ENCODE assay signal across 8 cellular contexts in the genomic region with DNA sequence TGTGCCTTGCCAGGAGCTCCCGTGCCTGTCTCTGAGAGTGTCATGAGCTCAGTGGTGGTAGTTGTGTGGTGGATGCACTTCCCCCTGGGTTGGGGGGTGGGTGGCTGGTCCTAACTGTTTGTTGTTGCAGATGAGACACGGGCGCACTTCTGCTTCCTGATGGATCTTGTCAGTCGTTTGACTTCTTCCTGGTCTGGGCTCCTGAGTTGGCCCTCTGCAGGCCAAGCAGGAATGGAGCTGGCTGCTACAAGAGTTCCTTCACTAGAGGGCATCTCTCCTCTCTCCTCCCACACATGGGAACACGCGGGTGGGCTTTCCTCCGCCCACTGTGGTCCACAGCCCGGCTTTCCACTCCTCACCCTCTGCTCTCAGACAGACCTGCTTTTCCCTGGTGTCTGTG.
A peak's percentile ranks its signal among the peaks of the same experiment; 100 is the strongest.
DNase-seq lines count a peak whose midpoint lies in the region; ATAC-seq and TF ChIP-seq lines count a peak whose summit lies in the region.

No MANE protein-coding gene starts in this region.

- H3K79me2 ChIP-seq in GM23338 (replicated peaks; ENCODE audit: insufficient read depth): no peaks in the 10 kb centered on the region

- H3K4me1 Mint-ChIP-seq in GM23338: peaks cover 22% of the 10 kb centered on the region
- peaks cover 9% of the 10 kb centered on the region for H3K4me1 Mint-ChIP-seq in glutamatergic neuron (ENCODE audit: low read depth, unreplicated experiment)
- H3K4me1 Mint-ChIP-seq in activated CD4-positive, alpha-beta memory T cell treated with anti-CD3 and anti-CD28 coated beads for 36 hours (ENCODE audit: low read depth): peaks cover 2% of the 10 kb centered on the region

- intact Hi-C loops in spleen (cut with DNase I; ENCODE audit: low total_unique reads): no loop called here
- intact Hi-C loops in activated CD4-positive, alpha-beta memory T cell treated with anti-CD3 and anti-CD28 coated beads for 36 hours (cut with micrococcal nuclease): loop anchor here (10.0 kb wide), 3 partner anchors 110 to 500 kb away; partner anchors contain the start of gene RET

- no peaks in the 10 kb centered on the region for H3K9me3 ChIP-seq in spleen

- H3K4me2 ChIP-seq in GM23338: no peak overlapping the region

- no peaks in the 10 kb centered on the region; the same call in 2 of the 3 replicates for H3K36me3 Mint-ChIP-seq in GM23338 (ENCODE audit: low read depth)
- no peaks in the 10 kb centered on the region for H3K36me3 Mint-ChIP-seq in glutamatergic neuron (ENCODE audit: unreplicated experiment)
- H3K36me3 Mint-ChIP-seq in activated CD4-positive, alpha-beta memory T cell treated with anti-CD3 and anti-CD28 coated beads for 36 hours: no peaks in the 10 kb centered on the region

- H3K4me1 ChIP-seq in GM23338 (ENCODE audit: insufficient read depth) (peaks cover 4% of the 10 kb centered on the region; the same call in 1 of the 2 replicates), spleen (peaks cover 7 to 17% (median 11%) of the 10 kb centered on the region in 6 donors)

- TF ChIP-seq POLR2A in spleen (IDR thresholded peaks at IDR 0.05): no peak

- no peak overlapping the region for H3K27ac Mint-ChIP-seq in GM23338
- no peak overlapping the region for H3K27ac Mint-ChIP-seq in glutamatergic neuron (ENCODE audit: unreplicated experiment)
- no peak overlapping the region for H3K27ac Mint-ChIP-seq in activated CD4-positive, alpha-beta memory T cell treated with anti-CD3 and anti-CD28 coated beads for 36 hours

- H3K4me3 ChIP-seq in AG09309 (ENCODE audit: control insufficient read depth, low read depth, low read length): no peak overlapping the region
- H3K4me3 ChIP-seq in GM23338: no peak overlapping the region
- no peak overlapping the region for H3K4me3 ChIP-seq in spleen

- H3K36me3 ChIP-seq in GM23338 (ENCODE audit: insufficient read depth) (no peaks in the 10 kb centered on the region), spleen (no peaks in the 10 kb centered on the region)

- no peaks in the 10 kb centered on the region for H3K9me2 ChIP-seq in GM23338 (ENCODE audit: insufficient read depth)

- CTCF ChIA-PET in activated CD4-positive, alpha-beta memory T cell treated with anti-CD3 and anti-CD28 coated beads for 36 hours (lab: Charles Lee): no interaction called here

- H2AFZ ChIP-seq in GM23338: no peak overlapping the region

- H4K20me1 ChIP-seq in GM23338 (replicated peaks; ENCODE audit: insufficient read depth): no peaks in the 10 kb centered on the region

- H3K27me3 ChIP-seq in GM23338 (ENCODE audit: insufficient read depth) (peaks cover 18% of the 10 kb centered on the region), spleen (replicated peaks in 1 of 7) (peaks cover 0 to 55% (median 16%) of the 10 kb centered on the region in 7 donors)

- H3K27ac ChIP-seq in GM23338 (ENCODE audit: low read depth) (no peak overlapping the region), spleen (no peak overlapping the region)

- H3K27me3 Mint-ChIP-seq in GM23338 (ENCODE audit: insufficient read depth, low read depth, poor library complexity) (peaks cover 20% of the 10 kb centered on the region), glutamatergic neuron (ENCODE audit: unreplicated experiment) (peaks cover 12% of the 10 kb centered on the region)
- peaks cover 30% of the 10 kb centered on the region for H3K27me3 Mint-ChIP-seq in activated CD4-positive, alpha-beta memory T cell treated with anti-CD3 and anti-CD28 coated beads for 36 hours

- 14 to 23% (median 18%) methylated on average over 8 of the region's 8 CpGs for WGBS in spleen, 5 donors

- H3F3A ChIP-seq in GM23338 (replicated peaks; ENCODE audit: low read depth): no peaks in the 10 kb centered on the region

- no peak for ATAC-seq in GM23338

- no peak for DNase-seq in AG09309 (ENCODE audit: low read depth)
- peak; percentile 36 for DNase-seq in GM23338 (ENCODE audit: low spot score)
- peak; percentile 6 for DNase-seq in SIG-M5 (lab: John Stamatoyannopoulos, UW)
- no peak for DNase-seq in glutamatergic neuron
- DNase-seq in spleen: no peak
- DNase-seq in activated CD4-positive, alpha-beta T cell treated with anti-CD3 and anti-CD28 coated beads for 48 hours: no peak
- no peak for DNase-seq in Ammon's horn (ENCODE audit: low spot score)
- no peak for DNase-seq in activated CD4-positive, alpha-beta memory T cell treated with anti-CD3 and anti-CD28 coated beads for 36 hours

- POLR2A ChIA-PET in activated CD4-positive, alpha-beta memory T cell treated with anti-CD3 and anti-CD28 coated beads for 36 hours (lab: Charles Lee): no interaction called here

- TF ChIP-seq CTCF in AG09309 (IDR thresholded peaks at IDR 0.05; ENCODE audit: control insufficient read depth, insufficient read depth, low read depth, low read length, missing control alignments) (peak; percentile 53), GM23338 (conservative IDR thresholded peaks at IDR 0.05; ENCODE audit: low read depth in 2 of 2) (peak; percentile 39 to 58; a peak in 3 of 4 replicates), glutamatergic neuron (IDR thresholded peaks at IDR 0.05; ENCODE audit: partially characterized antibody, unreplicated experiment) (peak; percentile 11), spleen (IDR thresholded peaks at IDR 0.05 in 8 of 11, conservative IDR thresholded peaks at IDR 0.05 in 3 of 11) (no peak)

- H3K9me3 Mint-ChIP-seq in GM23338 (no peaks in the 10 kb centered on the region; the same call in 2 of the 3 replicates), glutamatergic neuron (ENCODE audit: unreplicated experiment) (peaks cover 10% of the 10 kb centered on the region)
- H3K9me3 Mint-ChIP-seq in activated CD4-positive, alpha-beta memory T cell treated with anti-CD3 and anti-CD28 coated beads for 36 hours: no peaks in the 10 kb centered on the region

- H3K4me3 Mint-ChIP-seq in GM23338 (no peak overlapping the region), glutamatergic neuron (ENCODE audit: unreplicated experiment) (no peak overlapping the region)
- H3K4me3 Mint-ChIP-seq in activated CD4-positive, alpha-beta memory T cell treated with anti-CD3 and anti-CD28 coated beads for 36 hours: no peak overlapping the region

TF ChIP-seq in GM23338, 12 proteins besides CTCF, POLR2A, EP300 and RAD21:
- no peak for TF ChIP-seq ZNF331 (CRISPR knock-in tag; IDR thresholded peaks at IDR 0.05; ENCODE audit: low read depth)

Comparison
In these comparisons a context has a peak if more than half of its experiments do, and no peak if none do; other contexts are left out.
1. DNase-seq: peak in GM23338 (single experiment) and SIG-M5 (single experiment); none in AG09309 (single experiment), glutamatergic neuron (single experiment), spleen (single experiment), activated CD4-positive, alpha-beta T cell treated with anti-CD3 and anti-CD28 coated beads for 48 hours (single experiment), Ammon's horn (single experiment) and activated CD4-positive, alpha-beta memory T cell treated with anti-CD3 and anti-CD28 coated beads for 36 hours (single experiment).
2. CTCF ChIP-seq: peak in AG09309 (single experiment), GM23338 (2 of 2) and glutamatergic neuron (single experiment); none in spleen (0 of 11).